ENCODE assay signal across 29 cellular contexts in genomic region chr10:27720529-27720928, GRCh38. TPM values are rescaled to one million over a fixed set of nuclear protein-coding genes. Genes with fewer than 3 reads are reported as not detected.
"Had no signal": no experiment of that assay in that cellular context is flagged by ENCODE, and none has a peak within 500 bp of the region (broad histone marks: within the 10 kb centered on the region; RNA-seq: fewer than 3 reads in every experiment).

No MANE protein-coding gene starts in this region.

- DNase-seq: islet precursor cell; left ventricle myocardium inferior; mesendoderm; naive B cell; natural killer cell; nephron progenitor cell; pancreas; posterior cingulate gyrus; retina; right cardiac atrium; stimulated activated CD4-positive, alpha-beta T cell treated with anti-CD3 and anti-CD28 coated beads, Interleukin-12 subunit alpha, Interleukin-12 subunit beta, amount 100 ng/mL, for 4 hours; stimulated activated CD4-positive, alpha-beta T cell treated with anti-CD3 and anti-CD28 coated beads, Interleukin-15, amount 100 ng/mL, for 24 hours; stimulated activated CD4-positive, alpha-beta T cell treated with anti-CD3 and anti-CD28 coated beads, Interleukin-2, amount 100 ng/mL, for 24 hours; stimulated activated CD4-positive, alpha-beta T cell treated with anti-CD3 and anti-CD28 coated beads, Interleukin-4, amount 100 ng/mL, for 1 hour; stimulated activated naive B cell treated with anti-CD40 and anti-IgM and Interleukin-4, amounts not matched to agents 10 μg/mL and 1 μg/mL and 100 μg/mL, for 72 hours; stimulated activated naive CD8-positive, alpha-beta T cell treated with anti-CD3 and anti-CD28 coated beads, Interleukin-15, Interleukin-2, amounts not matched to agents 100 U/mL and 50 U/mL, for 24 hours; stomach; testis; thyroid gland; trophoblast cell; upper lobe of right lung had no signal

- H3K36me3 ChIP-seq: left ventricle myocardium inferior, neural progenitor cell, pancreas, prostate gland, stomach, thyroid gland, upper lobe of right lung had no signal

- H3K27ac ChIP-seq: hepatocyte, left ventricle myocardium inferior, neural progenitor cell, pancreas, prostate gland, skin epidermis, stomach, testis, thyroid gland, upper lobe of right lung had no signal

- ATAC-seq: natural killer cell; pancreas; right cardiac atrium; sciatic nerve; stimulated activated naive B cell treated with anti-CD40 and anti-IgM and Interleukin-4, amounts not matched to agents 10 μg/mL and 1 μg/mL and 100 μg/mL, for 72 hours; stimulated activated naive CD8-positive, alpha-beta T cell treated with anti-CD3 and anti-CD28 coated beads, Interleukin-15, Interleukin-2, amounts not matched to agents 100 U/mL and 50 U/mL, for 24 hours; upper lobe of right lung had no signal

- H3K4me1 ChIP-seq: neural progenitor cell, pancreas, prostate gland, thyroid gland, upper lobe of right lung had no signal

- H3K4me2 ChIP-seq: hepatocyte, neural progenitor cell had no signal

- H3K9me3 ChIP-seq: left ventricle myocardium inferior, pancreas, prostate gland, stomach, testis, thyroid gland, upper lobe of right lung had no signal

- H3K9ac ChIP-seq: neural progenitor cell had no signal

- H2AFZ ChIP-seq: hepatocyte, neural progenitor cell had no signal

- H3K9me3 Mint-ChIP-seq: natural killer cell; nephron progenitor cell; neural progenitor cell; stimulated activated naive B cell treated with anti-CD40 and anti-IgM and Interleukin-4, amounts not matched to agents 10 μg/mL and 1 μg/mL and 100 μg/mL, for 72 hours had no signal

- H3K79me2 ChIP-seq: hepatocyte had no signal

- H3K36me3 Mint-ChIP-seq: mesothelial cell of epicardium; naive B cell; natural killer cell; neural progenitor cell; stimulated activated naive B cell treated with anti-CD40 and anti-IgM and Interleukin-4, amounts not matched to agents 10 μg/mL and 1 μg/mL and 100 μg/mL, for 72 hours had no signal

- H3K4me1 Mint-ChIP-seq: mesothelial cell of epicardium, naive B cell, natural killer cell, nephron progenitor cell had no signal

- H3K4me3 Mint-ChIP-seq: mesothelial cell of epicardium; naive B cell; natural killer cell; nephron progenitor cell; neural progenitor cell; stimulated activated naive B cell treated with anti-CD40 and anti-IgM and Interleukin-4, amounts not matched to agents 10 μg/mL and 1 μg/mL and 100 μg/mL, for 72 hours had no signal

- H3K4me3 ChIP-seq: hepatocyte, left ventricle myocardium inferior, lung, neural progenitor cell, pancreas, prostate gland, skin epidermis, stomach, testis, thyroid gland, upper lobe of right lung had no signal

- H3K27ac Mint-ChIP-seq: mesothelial cell of epicardium; naive B cell; natural killer cell; nephron progenitor cell; neural progenitor cell; stimulated activated naive B cell treated with anti-CD40 and anti-IgM and Interleukin-4, amounts not matched to agents 10 μg/mL and 1 μg/mL and 100 μg/mL, for 72 hours had no signal

- H3K27me3 ChIP-seq: hepatocyte, neural progenitor cell, pancreas, stomach, testis, thyroid gland, upper lobe of right lung had no signal

RNA-seq across cellular contexts. Expression of gene MKX, which starts 25.1 kb away (rescaled TPM):
- total RNA-seq: mesothelial cell of epicardium, mononuclear cell, natural killer cell had no signal
